ENCODE assay signal across 1 cellular context in genomic region chr3:101781166-101781565, GRCh38.
TF ChIP-seq lines count a peak whose summit lies in the region.

No MANE protein-coding gene starts in this region.

TF ChIP-seq in GM23338, 12 proteins besides CTCF, POLR2A, EP300 and RAD21:
- TF ChIP-seq ZNF462 (CRISPR knock-in tag; IDR thresholded peaks at IDR 0.05): no peak
- TF ChIP-seq STAT1 (IDR thresholded peaks at IDR 0.05; ENCODE audit: unreplicated experiment): no peak
- no peak for TF ChIP-seq CREB1 (CRISPR knock-in tag; IDR thresholded peaks at IDR 0.05; ENCODE audit: low read depth)
- TF ChIP-seq EZH2 (IDR thresholded peaks at IDR 0.05; ENCODE audit: low read depth, unreplicated experiment): no peak
- TF ChIP-seq POLR2AphosphoS5 (IDR thresholded peaks at IDR 0.05; ENCODE audit: low read depth): no peak
- TF ChIP-seq, protein P1, sequence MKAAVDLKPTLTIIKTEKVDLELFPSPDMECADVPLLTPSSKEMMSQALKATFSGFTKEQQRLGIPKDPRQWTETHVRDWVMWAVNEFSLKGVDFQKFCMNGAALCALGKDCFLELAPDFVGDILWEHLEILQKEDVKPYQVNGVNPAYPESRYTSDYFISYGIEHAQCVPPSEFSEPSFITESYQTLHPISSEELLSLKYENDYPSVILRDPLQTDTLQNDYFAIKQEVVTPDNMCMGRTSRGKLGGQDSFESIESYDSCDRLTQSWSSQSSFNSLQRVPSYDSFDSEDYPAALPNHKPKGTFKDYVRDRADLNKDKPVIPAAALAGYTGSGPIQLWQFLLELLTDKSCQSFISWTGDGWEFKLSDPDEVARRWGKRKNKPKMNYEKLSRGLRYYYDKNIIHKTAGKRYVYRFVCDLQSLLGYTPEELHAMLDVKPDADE (IDR thresholded peaks at IDR 0.05): no peak
- no peak for TF ChIP-seq EZH2phosphoT487 (IDR thresholded peaks at IDR 0.05; ENCODE audit: unreplicated experiment)
- TF ChIP-seq REST (IDR thresholded peaks at IDR 0.05; ENCODE audit: unreplicated experiment): no peak
- TF ChIP-seq JUNB (IDR thresholded peaks at IDR 0.05; ENCODE audit: unreplicated experiment): no peak
- no peak for TF ChIP-seq ZNF331 (CRISPR knock-in tag; IDR thresholded peaks at IDR 0.05; ENCODE audit: low read depth)
- TF ChIP-seq ZNF114 (CRISPR knock-in tag; IDR thresholded peaks at IDR 0.05): no peak
- no peak for TF ChIP-seq NANOG (IDR thresholded peaks at IDR 0.05; ENCODE audit: borderline replicate concordance)
TF ChIP-seq in GM23338: peak in this region for 0.
